30 cellular contexts compared by ENCODE assay signal in genomic region chr4:145927055-145927454, GRCh38.
"Had no signal": no experiment of that assay in that cellular context is flagged by ENCODE, and none has a peak within 500 bp of the region (broad histone marks: within the 10 kb centered on the region; RNA-seq: fewer than 3 reads in every experiment).

No MANE protein-coding gene starts in this region.

- H3K4me3 ChIP-seq: esophagus muscularis mucosa had no signal

- H3K9me3 Mint-ChIP-seq: effector memory CD8-positive, alpha-beta T cell had no signal

- ATAC-seq: activated CD4-positive, CD25-positive, alpha-beta regulatory T cell treated with anti-CD3 and anti-CD28 coated beads, Interleukin-2, amount 50 U/mL, for 24 hours; activated CD8-positive, alpha-beta T cell treated with anti-CD3 and anti-CD28 coated beads for 36 hours; effector memory CD8-positive, alpha-beta T cell; T-helper 17 cell had no signal

- DNase-seq: activated B cell treated with CpG ODN at 0.5 μM for 24 hours; activated CD4-positive, alpha-beta T cell treated with anti-CD3 and anti-CD28 coated beads for 48 hours; activated CD4-positive, alpha-beta T cell treated with anti-CD3 and anti-CD28 coated beads, Interleukin-2, amount 50 U/mL, for 1 hour; activated CD4-positive, alpha-beta T cell treated with anti-CD3 and anti-CD28 coated beads, Interleukin-2, amount 50 U/mL, for 48 hours; activated CD8-positive, alpha-beta memory T cell treated with anti-CD3 and anti-CD28 coated beads for 24 hours; activated CD8-positive, alpha-beta T cell treated with anti-CD3 and anti-CD28 coated beads for 36 hours; activated effector memory CD4-positive, alpha-beta T cell treated with anti-CD3 and anti-CD28 coated beads, Interleukin-2, amount 50 U/mL, for 16 hours; activated naive CD4-positive, alpha-beta T cell treated with anti-CD3 and anti-CD28 coated beads for 36 hours; activated T-cell treated with anti-CD3 and anti-CD28 coated beads, Interleukin-2, amount 50 U/mL, for 48 hours; amniotic stem cell; anterior cingulate cortex; caudate nucleus; cortex of kidney; dermis blood vessel endothelial cell; effector CD4-positive, alpha-beta T cell; effector memory CD8-positive, alpha-beta T cell; erythroblast; foreskin melanocyte; head of caudate nucleus; T-helper 1 cell; T-helper 17 cell; T1000; WERI-Rb-1 had no signal

- FAIRE-seq: astrocyte, colon had no signal

- H3K27ac Mint-ChIP-seq: activated B cell treated with CpG ODN at 0.5 μM for 24 hours; activated CD8-positive, alpha-beta T cell treated with anti-CD3 and anti-CD28 coated beads for 36 hours; activated naive CD4-positive, alpha-beta T cell treated with anti-CD3 and anti-CD28 coated beads for 36 hours; activated T-helper 1 cell treated with anti-CD3 and anti-CD28 coated beads, Interleukin-12 subunit alpha, Interleukin-12 subunit beta, Interleukin-2, Interleukin-4 antibody, amounts not matched to agents 30 ng/mL and 10 ng/mL and 1 ng/mL, durations not matched to agents 14 hours and 24 hours and 36 hours; effector memory CD8-positive, alpha-beta T cell; T-helper 17 cell; T-helper 2 cell treated with Interferon-gamma antibody and Interleukin-4, amounts not matched to agents 5 μg/mL and 100 μg/mL, for 36 hours had no signal

- H3K36me3 ChIP-seq: esophagus muscularis mucosa, WERI-Rb-1 had no signal

- H3K27ac ChIP-seq: esophagus muscularis mucosa, WERI-Rb-1 had no signal

- H3K4me3 Mint-ChIP-seq: activated B cell treated with CpG ODN at 0.5 μM for 24 hours; activated CD8-positive, alpha-beta T cell treated with anti-CD3 and anti-CD28 coated beads for 36 hours; activated naive CD4-positive, alpha-beta T cell treated with anti-CD3 and anti-CD28 coated beads for 36 hours; activated naive CD8-positive, alpha-beta T cell; activated T-helper 1 cell treated with anti-CD3 and anti-CD28 coated beads, Interleukin-12 subunit alpha, Interleukin-12 subunit beta, Interleukin-2, Interleukin-4 antibody, amounts not matched to agents 30 ng/mL and 10 ng/mL and 1 ng/mL, durations not matched to agents 14 hours and 24 hours and 36 hours; effector memory CD8-positive, alpha-beta T cell; T-helper 17 cell; T-helper 2 cell treated with Interferon-gamma antibody and Interleukin-4, amounts not matched to agents 5 μg/mL and 100 μg/mL, for 36 hours had no signal

- H3K27me3 Mint-ChIP-seq: activated B cell treated with CpG ODN at 0.5 μM for 24 hours; activated CD8-positive, alpha-beta T cell treated with anti-CD3 and anti-CD28 coated beads for 36 hours; activated naive CD8-positive, alpha-beta T cell; effector memory CD8-positive, alpha-beta T cell; T-helper 17 cell had no signal

- H3K9me3 ChIP-seq: esophagus muscularis mucosa had no signal

- H3K27me3 ChIP-seq: esophagus muscularis mucosa had no signal
